ENCODE assay signal across 8 cellular contexts in genomic region chr18:21955757-21956652, GRCh38.
DNase-seq lines count a peak whose midpoint lies in the region; ATAC-seq and TF ChIP-seq lines count a peak whose summit lies in the region.

No MANE protein-coding gene starts in this region.

- no peak overlapping the region for H3K27ac Mint-ChIP-seq in stimulated activated naive CD8-positive, alpha-beta T cell treated with anti-CD3 and anti-CD28 coated beads, Interleukin-15, amount 100 ng/mL, for 72 hours

- no peak overlapping the region for H3K4me2 ChIP-seq in neural cell (ENCODE audit: low read length)

- DNase-seq in DMS114 treated with DMSO at 0.1 percent for 48 hours (lab: John Stamatoyannopoulos, UW; ENCODE audit: unreplicated experiment) (peak; percentile 47), HS-27A (ENCODE audit: low read depth) (peak; percentile 41), OCI-M1 (lab: John Stamatoyannopoulos, UW) (peak; percentile 94), activated T-cell treated with anti-CD3 and anti-CD28 coated beads for 48 hours (ENCODE audit: low read depth) (peak; percentile 57), fibroblast of gingiva (ENCODE audit: low read depth) (peak; percentile 45)
- DNase-seq in stimulated activated naive CD8-positive, alpha-beta T cell treated with anti-CD3 and anti-CD28 coated beads, Interleukin-15, amount 100 ng/mL, for 72 hours, result peak; percentile 58 to 63

- H3K27ac ChIP-seq in neural cell (ENCODE audit: low read length), result no peak overlapping the region

- H3K27me3 ChIP-seq in neural cell (ENCODE audit: insufficient read depth, low read depth, low read length), result no peaks in the 10 kb centered on the region

- peak; percentile 59 for TF ChIP-seq RAD21 in neural cell (conservative IDR thresholded peaks at IDR 0.05)

- H4K20me1 ChIP-seq in neural cell (ENCODE audit: insufficient read depth), result no peaks in the 10 kb centered on the region

- no peak overlapping the region for H3K4me3 ChIP-seq in neural cell (ENCODE audit: low read length)

- no peak for TF ChIP-seq EP300 in neural cell (conservative IDR thresholded peaks at IDR 0.05; ENCODE audit: poor library complexity, severe bottlenecking)

- H3K9ac ChIP-seq in neural cell (ENCODE audit: low read length), result no peak overlapping the region

- H3K9me3 ChIP-seq in neural cell (ENCODE audit: low read length), result no peaks in the 10 kb centered on the region

- H3K4me1 Mint-ChIP-seq in stimulated activated naive CD8-positive, alpha-beta T cell treated with anti-CD3 and anti-CD28 coated beads, Interleukin-15, amount 100 ng/mL, for 72 hours, result no peaks in the 10 kb centered on the region

- no peaks in the 10 kb centered on the region for H3K27me3 Mint-ChIP-seq in stimulated activated naive CD8-positive, alpha-beta T cell treated with anti-CD3 and anti-CD28 coated beads, Interleukin-15, amount 100 ng/mL, for 72 hours

- no peaks in the 10 kb centered on the region for H3K9me2 ChIP-seq in neural cell (ENCODE audit: insufficient read depth, low read length)

- no peaks in the 10 kb centered on the region for H3K79me2 ChIP-seq in neural cell (replicated peaks; ENCODE audit: insufficient read depth, low read length)

- no peaks in the 10 kb centered on the region for H3K36me3 ChIP-seq in neural cell (ENCODE audit: insufficient read depth, low read length)

- no peaks in the 10 kb centered on the region for H3F3A ChIP-seq in neural cell (ENCODE audit: insufficient read depth, low read length, poor library complexity, severe bottlenecking)

- no peak overlapping the region for H2AFZ ChIP-seq in neural cell (ENCODE audit: low read depth, low read length)

- no peak overlapping the region for H3K4me3 Mint-ChIP-seq in stimulated activated naive CD8-positive, alpha-beta T cell treated with anti-CD3 and anti-CD28 coated beads, Interleukin-15, amount 100 ng/mL, for 72 hours

- TF ChIP-seq CTCF in neural cell (IDR thresholded peaks at IDR 0.05; ENCODE audit: poor library complexity, severe bottlenecking), result peak; percentile 68

- H3K9me3 Mint-ChIP-seq in stimulated activated naive CD8-positive, alpha-beta T cell treated with anti-CD3 and anti-CD28 coated beads, Interleukin-15, amount 100 ng/mL, for 72 hours, result no peaks in the 10 kb centered on the region

- ATAC-seq in GM21390 (IDR thresholded peaks at IDR 0.05; ENCODE audit: unreplicated experiment), result peak; percentile 86
- peak; percentile 94 for ATAC-seq in stimulated activated naive CD8-positive, alpha-beta T cell treated with anti-CD3 and anti-CD28 coated beads, Interleukin-15, amount 100 ng/mL, for 72 hours

TF ChIP-seq in neural cell, 6 proteins besides CTCF, POLR2A, EP300 and RAD21:
- TF ChIP-seq TAF1 (IDR thresholded peaks at IDR 0.05; ENCODE audit: low read depth), result no peak
- no peak for TF ChIP-seq REST (IDR thresholded peaks at IDR 0.05; ENCODE audit: borderline replicate concordance)
- TF ChIP-seq SMC3 (conservative IDR thresholded peaks at IDR 0.05; ENCODE audit: poor library complexity), result peak; percentile 72
- no peak for TF ChIP-seq POLR2AphosphoS5 (IDR thresholded peaks at IDR 0.05)
- TF ChIP-seq EZH2 (IDR thresholded peaks at IDR 0.05; ENCODE audit: borderline replicate concordance, insufficient read depth, low read length, poor library complexity, severe bottlenecking), result no peak
- TF ChIP-seq MXI1 (conservative IDR thresholded peaks at IDR 0.05; ENCODE audit: poor library complexity, severe bottlenecking), result no peak

Comparison
In these comparisons a context has a peak if more than half of its experiments do, and no peak if none do; other contexts are left out.
1. DNase-seq: peak in every context shown above with its lines; median percentile 94 in OCI-M1; 60 in stimulated activated naive CD8-positive, alpha-beta T cell treated with anti-CD3 and anti-CD28 coated beads, Interleukin-15, amount 100 ng/mL, for 72 hours; 57 in activated T-cell treated with anti-CD3 and anti-CD28 coated beads for 48 hours; 47 in DMS114 treated with DMSO at 0.1 percent for 48 hours; 45 in fibroblast of gingiva; 41 in HS-27A.